ENCODE assay signal across 7 cellular contexts in genomic region chr22:50526849-50527801, GRCh38. TPM values are rescaled to one million over a fixed set of nuclear protein-coding genes. Genes with fewer than 3 reads are reported as not detected.
A peak's percentile ranks its signal among the peaks of the same experiment; 100 is the strongest.
DNase-seq lines count a peak whose midpoint lies in the region; ATAC-seq and TF ChIP-seq lines count a peak whose summit lies in the region.

No MANE protein-coding gene starts in this region.

- H3K27me3 ChIP-seq in MG63 (no peaks in the 10 kb centered on the region), heart right ventricle (peaks cover 0 to 23% (median 10%) of the 10 kb centered on the region in 7 donors), rectal smooth muscle tissue (ENCODE audit: control insufficient read depth, insufficient read depth, low read length) (peaks cover 9% of the 10 kb centered on the region)

- peaks cover 33% of the 10 kb centered on the region for H3K36me3 Mint-ChIP-seq in activated T-helper 2 cell treated with anti-CD3 and anti-CD28 coated beads, Interferon-gamma antibody, Interleukin-2, Interleukin-4, amounts not matched to agents 10 μg/mL and 5 μg/mL and 100 μg/mL, durations not matched to agents 14 hours and 24 hours and 36 hours (ENCODE audit: low read depth)

- H3K4me3 Mint-ChIP-seq in activated T-helper 2 cell treated with anti-CD3 and anti-CD28 coated beads, Interferon-gamma antibody, Interleukin-2, Interleukin-4, amounts not matched to agents 10 μg/mL and 5 μg/mL and 100 μg/mL, durations not matched to agents 14 hours and 24 hours and 36 hours (ENCODE audit: low read depth) = peak overlapping the region; percentile 76

- H3K36me3 ChIP-seq in MG63 = peaks cover 21% of the 10 kb centered on the region
- H3K36me3 ChIP-seq in heart right ventricle = peaks cover 0 to 43% (median 17%) of the 10 kb centered on the region in 9 donors
- H3K36me3 ChIP-seq in rectal smooth muscle tissue (ENCODE audit: control insufficient read depth, insufficient read depth, low read length) = peaks cover 14% of the 10 kb centered on the region

- H3K27ac Mint-ChIP-seq in activated T-helper 2 cell treated with anti-CD3 and anti-CD28 coated beads, Interferon-gamma antibody, Interleukin-2, Interleukin-4, amounts not matched to agents 10 μg/mL and 5 μg/mL and 100 μg/mL, durations not matched to agents 14 hours and 24 hours and 36 hours = peak overlapping the region; percentile 81

- H3K4me3 ChIP-seq in GM12875 (ENCODE audit: low read depth, low read length) (peak overlapping the region; percentile 89), MG63 (peak overlapping the region; percentile 63), heart right ventricle (peak overlapping the region; percentile 50 to 86 (median 78)), rectal smooth muscle tissue (ENCODE audit: low read length) (peak overlapping the region; percentile 71)

- H3K9ac ChIP-seq in rectal smooth muscle tissue (ENCODE audit: low read length) = no peak overlapping the region

- H3K4me1 Mint-ChIP-seq in activated T-helper 2 cell treated with anti-CD3 and anti-CD28 coated beads, Interferon-gamma antibody, Interleukin-2, Interleukin-4, amounts not matched to agents 10 μg/mL and 5 μg/mL and 100 μg/mL, durations not matched to agents 14 hours and 24 hours and 36 hours (ENCODE audit: low read depth) = peaks cover 24% of the 10 kb centered on the region

- TF ChIP-seq CTCF in GM12875 (IDR thresholded peaks at IDR 0.05; ENCODE audit: borderline replicate concordance, insufficient read depth, low read depth, low read length) = no peak
- no peak for TF ChIP-seq CTCF in heart right ventricle (IDR thresholded peaks at IDR 0.05)

- 50 to 54% methylated on average over 29 of the region's 29 CpGs for WGBS in heart right ventricle, 2 donors

- peaks cover 13 to 72% (median 51%) of the 10 kb centered on the region in 9 donors for H3K4me1 ChIP-seq in heart right ventricle
- peaks cover 6% of the 10 kb centered on the region for H3K4me1 ChIP-seq in rectal smooth muscle tissue (ENCODE audit: control insufficient read depth, insufficient read depth, low read length)

- H3K9me3 Mint-ChIP-seq in activated T-helper 2 cell treated with anti-CD3 and anti-CD28 coated beads, Interferon-gamma antibody, Interleukin-2, Interleukin-4, amounts not matched to agents 10 μg/mL and 5 μg/mL and 100 μg/mL, durations not matched to agents 14 hours and 24 hours and 36 hours = no peaks in the 10 kb centered on the region

- peak; percentile 91 for DNase-seq in MG63
- DNase-seq in activated T-helper 2 cell treated with anti-CD3 and anti-CD28 coated beads, Interferon-gamma antibody, Interleukin-2, Interleukin-4, amounts not matched to agents 10 μg/mL and 5 μg/mL and 100 μg/mL, durations not matched to agents 14 hours and 24 hours and 36 hours (ENCODE audit: low spot score) = no peak
- DNase-seq in heart right ventricle = peak; percentile 64 to 67
- no peak for DNase-seq in 8988T

- no peaks in the 10 kb centered on the region for H3K9me3 ChIP-seq in MG63
- H3K9me3 ChIP-seq in heart right ventricle = no peaks in the 10 kb centered on the region

- peak overlapping the region; percentile 69 to 99 (median 94) for H3K27ac ChIP-seq in heart right ventricle
- H3K27ac ChIP-seq in rectal smooth muscle tissue (ENCODE audit: low read depth, low read length) = peak overlapping the region; percentile 77

- intact Hi-C loops in activated T-helper 2 cell treated with anti-CD3 and anti-CD28 coated beads, Interferon-gamma antibody, Interleukin-2, Interleukin-4, amounts not matched to agents 10 μg/mL and 5 μg/mL and 100 μg/mL, durations not matched to agents 14 hours and 24 hours and 36 hours (cut with micrococcal nuclease) = loop anchor here (5.0 to 10.0 kb wide), 2 partner anchors 55 to 282 kb away; partner anchors contain the start of gene TUBGCP6
- intact Hi-C loops in heart right ventricle (cut with DNase I) = loop anchor here in 2 of 10 donors (5.0 to 10.0 kb wide), 3 partner anchors 35 to 282 kb away; partner anchors contain the start of genes SYCE3 (in 1 of the 2) and TUBGCP6 (in 1 of the 2)

- peak in 6 of 8 donors; percentile 1 to 8 (median 6) for ATAC-seq in heart right ventricle
- no peak for ATAC-seq in HG03175 (IDR thresholded peaks at IDR 0.05; ENCODE audit: unreplicated experiment)

- no peaks in the 10 kb centered on the region for H3K27me3 Mint-ChIP-seq in activated T-helper 2 cell treated with anti-CD3 and anti-CD28 coated beads, Interferon-gamma antibody, Interleukin-2, Interleukin-4, amounts not matched to agents 10 μg/mL and 5 μg/mL and 100 μg/mL, durations not matched to agents 14 hours and 24 hours and 36 hours (ENCODE audit: low read depth)

RNA-seq across cellular contexts. Expression of gene SCO2, which starts 1.7 kb away (rescaled TPM):
- 1.2 and 3.2 TPM in 2 replicates for total RNA-seq in MG63 (2014; rRNA removed; shearing (Covaris generic); ENCODE audit: low replicate concordance)
- total RNA-seq in activated T-helper 2 cell treated with anti-CD3 and anti-CD28 coated beads, Interferon-gamma antibody, Interleukin-2, Interleukin-4, amounts not matched to agents 10 μg/mL and 5 μg/mL and 100 μg/mL, durations not matched to agents 14 hours and 24 hours and 36 hours = 3.8 and 8.7 TPM in 2 replicates
- 1 to 10 TPM in 2 of 10 donors, under 1 TPM in 2, not detected in 6; 0.57 to 2.8 (median 0.92) TPM for total RNA-seq in heart right ventricle
- 1 to 10 TPM in 1 of 2 donors, not detected in 1; 2.0 TPM for polyA plus RNA-seq in heart right ventricle

RNA-seq across cellular contexts. Expression of gene TYMP, which starts 2.7 kb away (rescaled TPM):
- total RNA-seq in MG63 (2014; rRNA removed; shearing (Covaris generic); ENCODE audit: low replicate concordance) = 22.1 and 22.2 TPM in 2 replicates
- total RNA-seq in activated T-helper 2 cell treated with anti-CD3 and anti-CD28 coated beads, Interferon-gamma antibody, Interleukin-2, Interleukin-4, amounts not matched to agents 10 μg/mL and 5 μg/mL and 100 μg/mL, durations not matched to agents 14 hours and 24 hours and 36 hours = 35.9 and 36.9 TPM in 2 replicates
- 100 to 1,000 TPM in 1 of 10 donors, 10 to 100 TPM in 7, 1 to 10 TPM in 2; 8.4 to 113 (median 12.6) TPM for total RNA-seq in heart right ventricle
- polyA plus RNA-seq in heart right ventricle = 10 to 100 TPM; 23.3 to 65.3 TPM

RNA-seq across cellular contexts. Expression of gene KLHDC7B, which starts 18.6 kb away (rescaled TPM):
- not detected in 2 replicates for total RNA-seq in MG63 (2014; rRNA removed; shearing (Covaris generic); ENCODE audit: low replicate concordance)
- total RNA-seq in activated T-helper 2 cell treated with anti-CD3 and anti-CD28 coated beads, Interferon-gamma antibody, Interleukin-2, Interleukin-4, amounts not matched to agents 10 μg/mL and 5 μg/mL and 100 μg/mL, durations not matched to agents 14 hours and 24 hours and 36 hours = 3.0 and 3.3 TPM in 2 replicates
- 1 to 10 TPM in 1 of 10 donors, under 1 TPM in 3, not detected in 6; 0.11 to 1.3 (median 0.18) TPM for total RNA-seq in heart right ventricle
- under 1 TPM in 1 of 2 donors, not detected in 1; 0.10 TPM for polyA plus RNA-seq in heart right ventricle

RNA-seq across cellular contexts. Expression of gene NCAPH2, which starts 19.1 kb away (rescaled TPM):
- 68.0 and 102 TPM in 2 replicates for total RNA-seq in MG63 (2014; rRNA removed; shearing (Covaris generic); ENCODE audit: low replicate concordance)
- total RNA-seq in activated T-helper 2 cell treated with anti-CD3 and anti-CD28 coated beads, Interferon-gamma antibody, Interleukin-2, Interleukin-4, amounts not matched to agents 10 μg/mL and 5 μg/mL and 100 μg/mL, durations not matched to agents 14 hours and 24 hours and 36 hours = 112 and 115 TPM in 2 replicates
- 10 to 100 TPM; 21.7 to 31.9 (median 26.2) TPM for total RNA-seq in heart right ventricle
- 10 to 100 TPM; 38.0 to 54.8 TPM for polyA plus RNA-seq in heart right ventricle

RNA-seq across cellular contexts. Expression of gene LMF2, which starts 19.6 kb away (rescaled TPM):
- total RNA-seq in MG63 (2014; rRNA removed; shearing (Covaris generic); ENCODE audit: low replicate concordance) = 23.0 and 30.3 TPM in 2 replicates
- total RNA-seq in activated T-helper 2 cell treated with anti-CD3 and anti-CD28 coated beads, Interferon-gamma antibody, Interleukin-2, Interleukin-4, amounts not matched to agents 10 μg/mL and 5 μg/mL and 100 μg/mL, durations not matched to agents 14 hours and 24 hours and 36 hours = 77.2 and 81.8 TPM in 2 replicates
- total RNA-seq in heart right ventricle = 10 to 100 TPM; 18.8 to 37.5 (median 22.9) TPM
- 10 to 100 TPM; 40.4 to 42.5 TPM for polyA plus RNA-seq in heart right ventricle

Comparison
In these comparisons a context has a peak if more than half of its experiments do, and no peak if none do; other contexts are left out.
1. DNase-seq: peak in MG63 (single experiment) and heart right ventricle (2 of 2); none in activated T-helper 2 cell treated with anti-CD3 and anti-CD28 coated beads, Interferon-gamma antibody, Interleukin-2, Interleukin-4, amounts not matched to agents 10 μg/mL and 5 μg/mL and 100 μg/mL, durations not matched to agents 14 hours and 24 hours and 36 hours (single experiment) and 8988T (single experiment).
2. Peak in every context shown above with its lines, with median percentiles within 50 percentile points of each other: H3K4me3 ChIP-seq.